In the genomic region with DNA sequence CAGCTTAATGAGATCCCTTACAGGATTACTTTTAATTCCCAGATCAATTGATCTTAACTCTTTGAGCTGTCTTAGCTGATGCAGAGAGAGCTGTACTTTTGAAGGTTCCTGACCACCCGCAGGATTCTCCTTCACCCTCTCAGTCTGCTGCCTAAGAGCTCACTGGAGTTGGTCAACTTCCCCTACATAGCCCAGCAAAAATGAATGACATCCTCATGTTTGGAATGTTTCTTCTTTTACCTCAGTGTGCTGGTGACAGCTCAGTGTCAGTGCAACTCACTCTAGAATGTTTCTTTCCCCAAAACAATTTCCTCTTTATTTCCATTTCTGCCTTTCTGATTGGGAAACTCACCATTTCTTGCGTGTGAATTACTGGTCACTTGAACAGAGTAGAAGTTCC, we compare ENCODE assay signal across 21 cellular contexts. TPM values are rescaled to one million over a fixed set of nuclear protein-coding genes. Genes with fewer than 3 reads are reported as not detected.
A peak's percentile ranks its signal among the peaks of the same experiment; 100 is the strongest.
DNase-seq lines count a peak whose midpoint lies in the region; FAIRE-seq and TF ChIP-seq lines count a peak whose summit lies in the region.
"Had no signal": no experiment of that assay in that cellular context is flagged by ENCODE, and none has a peak within 500 bp of the region (broad histone marks: within the 10 kb centered on the region; RNA-seq: fewer than 3 reads in every experiment).

No MANE protein-coding gene starts in this region.

- intact Hi-C loops in kidney (cut with DNase I) (no loop called here), breast epithelium (cut with DNase I; ENCODE audit: low total_unique reads) (no loop called here)

- TF ChIP-seq POLR2A in breast epithelium (IDR thresholded peaks at IDR 0.05), result no peak

- H3K4me3 ChIP-seq in WERI-Rb-1 (ENCODE audit: low read depth, low read length), result no peak overlapping the region
- H3K4me3 ChIP-seq in kidney (ENCODE audit: low read length in 2 of 2), result no peak overlapping the region
- no peak overlapping the region for H3K4me3 ChIP-seq in breast epithelium
- H3K4me3 ChIP-seq: GM12878, Peyer's patch, SJSA1 had no signal

- H3K36me3 ChIP-seq in WERI-Rb-1 (no peaks in the 10 kb centered on the region), kidney (ENCODE audit: control insufficient read depth in 1 of 2, insufficient read depth in 2 of 2, low read length in 2 of 2) (no peaks in the 10 kb centered on the region), breast epithelium (no peaks in the 10 kb centered on the region)
- H3K36me3 ChIP-seq: Peyer's patch, SJSA1 had no signal

- TF ChIP-seq CTCF in WERI-Rb-1 (IDR thresholded peaks at IDR 0.05; ENCODE audit: low read depth, low read length) (no peak), kidney (IDR thresholded peaks at IDR 0.05; ENCODE audit: borderline replicate concordance, extremely low read depth, insufficient read depth) (no peak), breast epithelium (IDR thresholded peaks at IDR 0.05) (no peak)

- DNase-seq in SKM-1 treated with dmso at 0.1 percent for 144 hours (lab: John Stamatoyannopoulos, UW; ENCODE audit: unreplicated experiment), result peak; percentile 26
- DNase-seq in SKM-1 (lab: John Stamatoyannopoulos, UW; ENCODE audit: unreplicated experiment), result no peak
- peak; percentile 33 for DNase-seq in WERI-Rb-1
- peak; percentile 6 for DNase-seq in glomerular visceral epithelial cell (ENCODE audit: extremely low spot score)
- no peak for DNase-seq in kidney
- no peak for DNase-seq in breast epithelium (ENCODE audit: low spot score in 2 of 2)
- no peak for DNase-seq in stimulated activated CD4-positive, alpha-beta T cell treated with anti-CD3 and anti-CD28 coated beads, Interleukin-15, amount 100 ng/mL, for 24 hours
- no peak for DNase-seq in amygdala (lab: John Stamatoyannopoulos, UW)
- DNase-seq: Caco-2; CD4-positive, alpha-beta T cell; DMS153; GOT3; KG1; NCI-H1417 treated with DMSO at 0.1 percent for 48 hours; NCI-H187 treated with DMSO at 0.1 percent for 48 hours; NCI-H2227 treated with DMSO at 0.1 percent for 48 hours; NCI-H526; NK-92 treated with Interleukin-12 subunit alpha and Interleukin-12 subunit beta, amount 100 ng/mL, for 24 hours; Peyer's patch had no signal

- no peak overlapping the region for H3K27ac ChIP-seq in WERI-Rb-1
- no peak overlapping the region for H3K27ac ChIP-seq in kidney (ENCODE audit: low read depth in 2 of 2, low read length in 2 of 2)
- H3K27ac ChIP-seq in breast epithelium, result no peak overlapping the region
- H3K27ac ChIP-seq: Peyer's patch, SJSA1 had no signal

- H3K9me3 ChIP-seq in WERI-Rb-1 (ENCODE audit: severe bottlenecking) (peaks cover 3% of the 10 kb centered on the region), kidney (ENCODE audit: control insufficient read depth in 1 of 2, low read length in 2 of 2) (peaks cover 0 to 3% of the 10 kb centered on the region in 2 donors), breast epithelium (no peaks in the 10 kb centered on the region)
- H3K9me3 ChIP-seq: Caco-2, Peyer's patch, SJSA1 had no signal

- H3K4me1 ChIP-seq in kidney (ENCODE audit: control insufficient read depth in 1 of 2, insufficient read depth in 1 of 2, low read depth in 1 of 2, low read length in 2 of 2) (no peaks in the 10 kb centered on the region), breast epithelium (no peaks in the 10 kb centered on the region)
- H3K4me1 ChIP-seq: Caco-2, Peyer's patch, SJSA1 had no signal

- no peak for FAIRE-seq in kidney (lab: Jason Lieb, UNC)
- FAIRE-seq: GM12878 had no signal

- no peak overlapping the region for H3K9ac ChIP-seq in kidney (ENCODE audit: low read length in 2 of 2)

- peaks cover 40% of the 10 kb centered on the region for H3K27me3 ChIP-seq in WERI-Rb-1 (ENCODE audit: insufficient read depth, low read depth, severe bottlenecking)
- no peaks in the 10 kb centered on the region for H3K27me3 ChIP-seq in breast epithelium
- H3K27me3 ChIP-seq: Peyer's patch, SJSA1 had no signal

RNA-seq across cellular contexts. Expression of a gene that starts 48.7 kb away (rescaled TPM):
- total RNA-seq in kidney (2.1 TPM), breast epithelium (1 to 10 TPM; 2.3 to 3.6 (median 2.9) TPM)
- 1.8 TPM for polyA plus RNA-seq in kidney (ENCODE audit: insufficient read depth, low read depth, low replicate concordance)

Comparison
In these comparisons a context has a peak if more than half of its experiments do, and no peak if none do; other contexts are left out.
1. DNase-seq: peak in SKM-1 treated with dmso at 0.1 percent for 144 hours (single experiment), WERI-Rb-1 (single experiment) and glomerular visceral epithelial cell (single experiment); none in SKM-1 (single experiment), kidney (single experiment), breast epithelium (0 of 2), stimulated activated CD4-positive, alpha-beta T cell treated with anti-CD3 and anti-CD28 coated beads, Interleukin-15, amount 100 ng/mL, for 24 hours (single experiment) and amygdala (0 of 56).